In genomic region chr12:16796168-16796567, GRCh38 we compare ENCODE assay signal across 18 cellular contexts.
"Had no signal": no experiment of that assay in that cellular context is flagged by ENCODE, and none has a peak within 500 bp of the region (broad histone marks: within the 10 kb centered on the region; RNA-seq: fewer than 3 reads in every experiment).

No MANE protein-coding gene starts in this region.

- H3K79me2 ChIP-seq: hepatocyte had no signal

- FAIRE-seq: endothelial cell of umbilical vein, islet of Langerhans had no signal

- H3K4me3 ChIP-seq: coronary artery, hepatocyte, mucosa of descending colon, right atrium auricular region, sigmoid colon, skin epidermis had no signal

- H3K4me2 ChIP-seq: hepatocyte had no signal

- H3K27ac ChIP-seq: coronary artery, hepatocyte, right atrium auricular region, sigmoid colon, skin epidermis had no signal

- H3K4me1 ChIP-seq: right atrium auricular region, sigmoid colon had no signal

- H3K9me3 ChIP-seq: mucosa of descending colon, right atrium auricular region, sigmoid colon had no signal

- H3K27me3 ChIP-seq: hepatocyte, right atrium auricular region, sigmoid colon had no signal

- H3K36me3 ChIP-seq: right atrium auricular region, sigmoid colon had no signal

- DNase-seq: effector CD4-positive, alpha-beta T cell; endodermal cell; foreskin melanocyte; head of caudate nucleus; kidney glomerular epithelial cell; mucosa of descending colon; naive thymus-derived CD8-positive, alpha-beta T cell; posterior cingulate gyrus; sigmoid colon; stimulated activated CD4-positive, alpha-beta T cell treated with anti-CD3 and anti-CD28 coated beads, Interleukin-2, amount 100 ng/mL, for 24 hours; stimulated activated naive CD4-positive, alpha-beta T cell treated with Interleukin-2 at 50 U/mL for 16 hours; trophoblast cell had no signal

- H2AFZ ChIP-seq: hepatocyte had no signal
